8 cellular contexts compared by ENCODE assay signal in the genomic region with DNA sequence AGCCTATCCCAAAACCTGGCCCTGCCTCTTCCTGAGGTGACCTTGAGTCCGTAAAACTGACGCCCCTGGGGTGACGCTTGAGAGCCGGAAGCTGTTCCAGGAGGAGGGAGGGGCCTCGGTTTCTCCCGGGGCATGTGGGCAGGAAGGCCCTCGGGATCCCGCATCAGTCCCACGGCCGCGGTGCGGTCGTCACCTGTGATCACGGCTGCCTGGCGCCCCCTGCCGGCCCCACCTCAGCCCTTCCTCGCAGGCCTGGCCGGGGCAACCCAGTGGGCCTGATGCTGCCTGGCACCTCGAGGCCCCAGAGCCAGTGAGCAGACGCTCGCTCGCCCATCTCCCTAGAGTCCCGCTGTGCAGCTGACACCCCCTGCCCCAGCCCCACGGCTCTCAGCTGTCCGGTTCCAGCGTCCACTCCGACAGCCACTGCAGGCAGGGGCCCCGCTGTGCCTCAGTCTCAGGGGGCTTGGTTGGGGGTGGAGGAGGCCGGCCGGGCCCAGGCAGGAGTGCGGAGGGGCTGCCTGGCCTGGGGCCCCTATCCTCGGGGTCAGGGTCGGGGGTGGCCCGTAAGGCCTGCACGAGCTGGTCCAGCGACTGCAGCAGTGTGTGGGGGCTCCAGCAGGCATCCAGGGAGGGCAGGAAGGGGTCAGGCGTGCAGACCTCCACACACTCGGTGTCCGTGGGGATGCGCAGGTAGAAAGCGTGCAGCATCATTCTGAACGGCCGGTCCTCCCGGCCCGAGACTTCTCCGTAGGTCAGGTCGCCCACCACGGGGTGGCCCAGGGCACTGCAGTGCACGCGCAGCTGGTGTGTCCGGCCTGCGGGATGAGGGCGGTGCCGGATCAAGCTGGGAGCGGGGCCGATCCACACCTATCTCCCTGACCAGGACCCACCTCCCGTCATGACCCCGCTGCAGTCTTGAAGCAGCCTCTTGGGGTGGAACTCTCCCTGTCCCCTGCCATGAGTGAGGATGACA. TPM values are rescaled to one million over a fixed set of nuclear protein-coding genes. Genes with fewer than 3 reads are reported as not detected.
A peak's percentile ranks its signal among the peaks of the same experiment; 100 is the strongest.
DNase-seq lines count a peak whose midpoint lies in the region; ATAC-seq, FAIRE-seq and TF ChIP-seq lines count a peak whose summit lies in the region.

No MANE protein-coding gene starts in this region.

- no peak for ATAC-seq in HG02852 (IDR thresholded peaks at IDR 0.05; ENCODE audit: unreplicated experiment)
- no peak for ATAC-seq in GM18498 (IDR thresholded peaks at IDR 0.05; ENCODE audit: unreplicated experiment)

- H3K79me2 ChIP-seq in astrocyte (ENCODE audit: insufficient read depth, low read length) = peaks cover 42% of the 10 kb centered on the region

- no peaks in the 10 kb centered on the region for H3K36me3 Mint-ChIP-seq in astrocyte (ENCODE audit: low read depth, unreplicated experiment)

- no peaks in the 10 kb centered on the region for H3K9me3 ChIP-seq in HAP-1
- no peaks in the 10 kb centered on the region for H3K9me3 ChIP-seq in astrocyte (ENCODE audit: insufficient read depth, low read depth, low read length)

- H3K27ac Mint-ChIP-seq in astrocyte (ENCODE audit: unreplicated experiment) = no peak overlapping the region

- H3K27ac ChIP-seq in astrocyte (ENCODE audit: low read depth, low read length) = no peak overlapping the region

- H3K9ac ChIP-seq in astrocyte (ENCODE audit: low read length) = no peak overlapping the region

- DNase-seq in AG09319 (ENCODE audit: extremely low read depth, low read depth) = no peak
- peak; percentile 26 to 91 for DNase-seq in HAP-1 (ENCODE audit: low spot score in 2 of 2)
- peak; percentile 77 for DNase-seq in T-helper 9 cell
- no peak for DNase-seq in astrocyte (ENCODE audit: low read depth)
- peak; percentile 33 for DNase-seq in iPS DF 19.7 (ENCODE audit: low read depth, low spot score)
- peak; percentile 57 to 78 (median 71) for DNase-seq in stimulated activated CD4-positive, alpha-beta T cell treated with anti-CD3 and anti-CD28 coated beads, Interleukin-12 subunit alpha, Interleukin-12 subunit beta, amount 100 ng/mL, for 48 hours (ENCODE audit: low read depth in 2 of 3, low spot score in 1 of 3)

- H3K27me3 ChIP-seq in HAP-1 (ENCODE audit: low read depth) (peaks cover 20% of the 10 kb centered on the region), astrocyte (ENCODE audit: insufficient read depth, low read length) (no peaks in the 10 kb centered on the region)

- H3K4me3 ChIP-seq in HAP-1 (no peak overlapping the region), astrocyte (ENCODE audit: insufficient read depth, low read depth, low read length) (no peak overlapping the region)

- H2AFZ ChIP-seq in astrocyte (ENCODE audit: low read depth, low read length) = no peak overlapping the region

- no peaks in the 10 kb centered on the region for H3K9me3 Mint-ChIP-seq in astrocyte (ENCODE audit: unreplicated experiment)

- peaks cover 36% of the 10 kb centered on the region for H4K20me1 ChIP-seq in astrocyte (ENCODE audit: insufficient read depth, low read length)

- H3K4me1 ChIP-seq in HAP-1 (no peaks in the 10 kb centered on the region), astrocyte (ENCODE audit: insufficient read depth, low read length) (peaks cover 20% of the 10 kb centered on the region)

- peaks cover 3% of the 10 kb centered on the region for H3K27me3 Mint-ChIP-seq in astrocyte (ENCODE audit: low read depth, unreplicated experiment)

- H3K36me3 ChIP-seq in HAP-1 (replicated peaks) = peaks cover 48% of the 10 kb centered on the region
- no peaks in the 10 kb centered on the region for H3K36me3 ChIP-seq in astrocyte (ENCODE audit: insufficient read depth, low read length)

- peak overlapping the region; percentile 74 for H3K4me3 Mint-ChIP-seq in astrocyte (ENCODE audit: unreplicated experiment)

- in situ Hi-C loops in HAP-1 (cut with MboI; ENCODE audit: low sequenced_read_pairs) = loop anchor here (5.0 kb wide), 1 partner anchor 54 kb away; no protein-coding TSS in a partner anchor

- H3K4me2 ChIP-seq in astrocyte (ENCODE audit: low read length) = no peak overlapping the region

- no peaks in the 10 kb centered on the region for H3K4me1 Mint-ChIP-seq in astrocyte (ENCODE audit: low read depth, unreplicated experiment)

- TF ChIP-seq CTCF in AG09319 (IDR thresholded peaks at IDR 0.05; ENCODE audit: low read depth, low read length) = peak; percentile 63
- peak; percentile 38 for TF ChIP-seq CTCF in astrocyte (IDR thresholded peaks at IDR 0.05; ENCODE audit: insufficient read depth, low read depth, low read length)

- no peak for FAIRE-seq in astrocyte (lab: Jason Lieb, UNC)

RNA-seq across cellular contexts. Expression of a gene that starts 2.3 kb away (rescaled TPM):
- 27.5 and 28.8 TPM in 2 replicates for total RNA-seq in astrocyte

RNA-seq across cellular contexts. Expression of a gene that starts 2.6 kb away (rescaled TPM):
- total RNA-seq in astrocyte = 9.8 and 14.8 TPM in 2 replicates

RNA-seq across cellular contexts. Expression of a gene that starts 14.7 kb away (rescaled TPM):
- not detected in 2 replicates for total RNA-seq in astrocyte

RNA-seq across cellular contexts. Expression of a gene that starts 25.3 kb away (rescaled TPM):
- not detected in 2 replicates for total RNA-seq in astrocyte

RNA-seq across cellular contexts. Expression of a gene that starts 45.1 kb away (rescaled TPM):
- total RNA-seq in astrocyte = 18.5 and 19.6 TPM in 2 replicates

Comparison
In these comparisons a context has a peak if more than half of its experiments do, and no peak if none do; other contexts are left out.
1. DNase-seq: peak in HAP-1 (2 of 2), T-helper 9 cell (single experiment), iPS DF 19.7 (single experiment) and stimulated activated CD4-positive, alpha-beta T cell treated with anti-CD3 and anti-CD28 coated beads, Interleukin-12 subunit alpha, Interleukin-12 subunit beta, amount 100 ng/mL, for 48 hours (3 of 3); none in AG09319 (single experiment) and astrocyte (single experiment).